9 cellular contexts compared by ENCODE assay signal in the genomic region with DNA sequence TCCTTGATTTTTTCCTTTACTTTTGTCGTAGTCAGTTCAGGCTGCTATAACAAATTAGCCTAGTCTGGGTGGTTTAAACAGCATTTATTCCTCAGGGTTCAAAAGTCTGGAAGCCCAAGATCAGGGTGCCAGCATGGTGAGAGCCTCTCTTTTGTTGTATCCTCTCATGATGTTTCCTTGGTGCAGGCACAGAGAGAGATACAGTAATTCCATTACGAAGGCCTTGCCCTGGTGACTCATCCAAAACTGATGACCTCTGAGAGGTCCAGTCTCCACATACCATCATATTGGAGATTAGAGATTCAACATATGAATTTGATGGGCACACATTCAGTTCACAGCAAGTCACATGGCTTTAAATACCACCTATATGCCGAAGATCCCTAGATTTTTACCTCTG.
"Had no signal": no experiment of that assay in that cellular context is flagged by ENCODE, and none has a peak within 500 bp of the region (broad histone marks: within the 10 kb centered on the region; RNA-seq: fewer than 3 reads in every experiment).

No MANE protein-coding gene starts in this region.

- H3K27ac ChIP-seq: KMS-11 had no signal

- H3K4me2 ChIP-seq: GM23338, KMS-11 had no signal

- H3K4me3 ChIP-seq: GM23338 had no signal

- H3K9ac ChIP-seq: KMS-11 had no signal

- H2AFZ ChIP-seq: GM23338 had no signal

- DNase-seq: H9, HCEC 1CT, IMR-90, KBM-7 had no signal

- ATAC-seq: GM23338 had no signal

- FAIRE-seq: H1, H54, HTR-8/SVneo had no signal
